Comparison of ENCODE assay signal across 8 cellular contexts in the genomic region with DNA sequence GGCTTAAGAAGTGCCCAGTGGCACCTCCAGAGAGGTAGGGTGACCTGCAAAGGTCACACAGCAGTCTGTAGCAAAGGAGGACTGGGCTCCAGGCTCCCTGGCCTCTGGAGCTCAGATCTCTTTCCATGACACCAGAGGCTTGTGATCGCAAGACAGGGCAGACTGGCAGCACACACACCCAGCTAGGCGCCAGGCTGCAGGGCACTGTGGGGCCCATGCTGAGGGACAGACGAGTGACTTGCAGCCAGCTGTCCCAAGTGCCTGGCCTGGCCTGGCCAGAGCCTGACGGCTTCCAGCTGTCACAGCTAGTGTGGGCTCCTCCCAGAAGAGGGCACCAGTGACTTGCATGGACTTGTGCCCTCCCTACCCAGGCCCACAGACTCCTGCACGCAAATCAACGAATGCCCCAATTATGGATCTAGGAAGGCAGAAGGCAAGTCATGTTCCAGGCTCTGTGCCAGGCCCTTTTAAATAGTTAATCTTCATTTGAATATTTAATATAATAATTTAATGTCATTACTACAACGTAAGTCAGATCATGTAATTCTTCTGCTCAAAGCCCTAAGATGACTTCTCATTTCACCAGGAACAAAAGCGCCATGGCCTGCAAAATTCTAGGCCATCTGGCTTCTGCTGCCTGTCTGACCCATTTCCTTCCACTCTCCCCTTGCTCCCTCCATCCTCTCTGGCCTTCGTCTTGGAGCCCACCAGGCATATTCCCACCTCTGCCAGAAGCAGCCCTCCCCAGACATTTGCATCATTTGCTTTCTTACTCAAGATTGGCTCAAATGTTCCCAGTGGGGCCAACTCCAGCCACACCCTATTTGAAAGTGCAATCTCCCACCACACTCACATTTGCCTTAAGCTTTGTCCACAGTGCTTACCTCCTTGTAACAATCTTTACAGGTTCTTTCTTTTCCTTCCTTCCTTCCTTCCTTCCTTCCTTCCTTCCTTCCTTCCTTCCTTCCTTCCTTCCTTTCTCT. TPM values are rescaled to one million over a fixed set of nuclear protein-coding genes. Genes with fewer than 3 reads are reported as not detected.
DNase-seq lines count a peak whose midpoint lies in the region; ATAC-seq, FAIRE-seq and TF ChIP-seq lines count a peak whose summit lies in the region.

No MANE protein-coding gene starts in this region.

- H2AFZ ChIP-seq in trophoblast cell (ENCODE audit: insufficient read depth, low read length, poor library complexity): no peak overlapping the region

- intact Hi-C loops in dorsolateral prefrontal cortex (cut with DNase I): no loop called here

- H3K27ac ChIP-seq in dorsolateral prefrontal cortex (peak overlapping the region in 1 of 59 donors; percentile 22), trophoblast cell (ENCODE audit: low read depth, low read length) (no peak overlapping the region), tibial nerve (no peak overlapping the region)

- H3K14ac ChIP-seq in trophoblast cell (ENCODE audit: low read length): no peak overlapping the region

- H2BK5ac ChIP-seq in trophoblast cell (ENCODE audit: low read depth, low read length, poor library complexity): no peak overlapping the region

- no peak overlapping the region for H3K4ac ChIP-seq in trophoblast cell (ENCODE audit: low read depth, low read length)

- H2AK5ac ChIP-seq in trophoblast cell (ENCODE audit: low read length): no peak overlapping the region

- H3K36me3 ChIP-seq in trophoblast cell (ENCODE audit: control insufficient read depth in 1 of 2, insufficient read depth in 2 of 2, low read length in 2 of 2) (no peaks in the 10 kb centered on the region), tibial nerve (no peaks in the 10 kb centered on the region)

- no CpG with 5 or more reads among the region's 9 CpGs for WGBS in trophoblast cell (ENCODE audit: extremely low coverage, insufficient coverage, insufficient read length)
- WGBS in tibial nerve, 2 donors: 46 to 53% methylated on average over 8 to 9 of the region's 9 CpGs

- H3K23ac ChIP-seq in trophoblast cell (ENCODE audit: low read length): no peak overlapping the region

- no peak for ATAC-seq in GM21381 (IDR thresholded peaks at IDR 0.05; ENCODE audit: unreplicated experiment)
- ATAC-seq in GM18502 (IDR thresholded peaks at IDR 0.05; ENCODE audit: poor library complexity, unreplicated experiment): no peak

- H3K79me2 ChIP-seq in trophoblast cell (ENCODE audit: control insufficient read depth, insufficient read depth, low read length, poor library complexity): no peaks in the 10 kb centered on the region

- no peak overlapping the region for H3K9ac ChIP-seq in trophoblast cell (ENCODE audit: low read length)

- H3K27me3 ChIP-seq in dorsolateral prefrontal cortex: peaks cover 0 to 17% (median 3%) of the 10 kb centered on the region in 45 donors
- H3K27me3 ChIP-seq in trophoblast cell (ENCODE audit: insufficient read depth, low read length): peaks cover 11% of the 10 kb centered on the region
- peaks cover 0 to 25% of the 10 kb centered on the region in 2 donors for H3K27me3 ChIP-seq in tibial nerve

- H3K9me3 ChIP-seq in trophoblast cell (ENCODE audit: insufficient read depth, low read depth, low read length) (peaks cover under 1% of the 10 kb centered on the region), tibial nerve (no peaks in the 10 kb centered on the region)

- FAIRE-seq in frontal cortex (lab: Jason Lieb, UNC): no peak

- H3K79me1 ChIP-seq in trophoblast cell (ENCODE audit: low read length): no peaks in the 10 kb centered on the region

- peak overlapping the region; percentile 16 for H4K91ac ChIP-seq in trophoblast cell (ENCODE audit: low read depth, low read length)

- no peak for TF ChIP-seq EP300 in tibial nerve (IDR thresholded peaks at IDR 0.05)

- TF ChIP-seq CTCF in dorsolateral prefrontal cortex (IDR thresholded peaks at IDR 0.05 in 54 of 56, conservative IDR thresholded peaks at IDR 0.05 in 2 of 56; ENCODE audit: low read depth in 1 of 56, partially characterized antibody in 56 of 56): peak in 29 of 56 donors; percentile 10 to 44 (median 29)
- no peak for TF ChIP-seq CTCF in tibial nerve (IDR thresholded peaks at IDR 0.05)

- no peak overlapping the region for H3K18ac ChIP-seq in trophoblast cell (ENCODE audit: low read length)

- H3K4me3 ChIP-seq in dorsolateral prefrontal cortex (no peak overlapping the region), trophoblast cell (ENCODE audit: low read depth, low read length) (no peak overlapping the region), tibial nerve (no peak overlapping the region)

- no peak overlapping the region for H3K4me2 ChIP-seq in trophoblast cell (ENCODE audit: low read length)

- DNase-seq in EL (peak; percentile 36), NCI-H2196 treated with DMSO at 0.1 percent for 48 hours (lab: John Stamatoyannopoulos, UW; ENCODE audit: unreplicated experiment) (peak; percentile 8), dorsolateral prefrontal cortex (peak in 1 of 10 donors; percentile 39), trophoblast cell (no peak), frontal cortex (ENCODE audit: low spot score in 2 of 2) (no peak), tibial nerve (ENCODE audit: low spot score in 2 of 2) (no peak)

- TF ChIP-seq POLR2A in tibial nerve (IDR thresholded peaks at IDR 0.05): no peak

- H4K8ac ChIP-seq in trophoblast cell (ENCODE audit: low read depth, low read length): no peak overlapping the region

- H4K12ac ChIP-seq in trophoblast cell (ENCODE audit: low read depth, low read length): no peak overlapping the region

- peaks cover 2 to 11% of the 10 kb centered on the region in 2 experiments for H3K4me1 ChIP-seq in trophoblast cell (ENCODE audit: control insufficient read depth in 1 of 2, insufficient read depth in 2 of 2, low read length in 2 of 2)
- H3K4me1 ChIP-seq in tibial nerve: peaks cover 0 to 10% (median 4%) of the 10 kb centered on the region in 4 donors

- H2BK12ac ChIP-seq in trophoblast cell (ENCODE audit: low read length): no peak overlapping the region

- no peak overlapping the region for H2BK120ac ChIP-seq in trophoblast cell (ENCODE audit: insufficient read depth, low read length, poor library complexity)

RNA-seq across cellular contexts. Expression of a gene that starts 3.7 kb away (rescaled TPM):
- total RNA-seq in dorsolateral prefrontal cortex: 100 to 1,000 TPM in 2 of 120 experiments, 10 to 100 TPM in 118; 32.9 to 106 (median 65.5) TPM
- 28.0 and 28.6 TPM in 2 replicates for polyA plus RNA-seq in trophoblast cell (2013)
- total RNA-seq in frontal cortex: 13.0 TPM
- total RNA-seq in tibial nerve: 10 to 100 TPM in 1 of 4 donors, 1 to 10 TPM in 3; 6.7 to 10.2 (median 8.1) TPM

RNA-seq across cellular contexts. Expression of a gene that starts 12.7 kb away (rescaled TPM):
- 100 to 1,000 TPM in 3 of 120 experiments, 10 to 100 TPM in 27, 1 to 10 TPM in 72, under 1 TPM in 18; 0.25 to 282 (median 3.2) TPM for total RNA-seq in dorsolateral prefrontal cortex
- 0.05 and 0.06 TPM in 2 replicates for polyA plus RNA-seq in trophoblast cell (2013)
- 0.41 TPM for total RNA-seq in frontal cortex
- total RNA-seq in tibial nerve: 10 to 100 TPM; 20.7 to 50.4 (median 25.0) TPM

RNA-seq across cellular contexts. Expression of a gene that starts 43.2 kb away (rescaled TPM):
- total RNA-seq in dorsolateral prefrontal cortex: 10 to 100 TPM; 22.8 to 48.2 (median 32.1) TPM
- 48.6 and 49.0 TPM in 2 replicates for polyA plus RNA-seq in trophoblast cell (2013)
- total RNA-seq in frontal cortex: 13.9 TPM
- 10 to 100 TPM; 35.2 to 88.1 (median 52.6) TPM for total RNA-seq in tibial nerve

Comparison
In these comparisons a context has a peak if more than half of its experiments do, and no peak if none do; other contexts are left out.
1. DNase-seq: peak in EL (single experiment) and NCI-H2196 treated with DMSO at 0.1 percent for 48 hours (single experiment); none in trophoblast cell (0 of 2), frontal cortex (0 of 2) and tibial nerve (0 of 2).
2. CTCF ChIP-seq: peak in dorsolateral prefrontal cortex (29 of 56); none in tibial nerve (0 of 5).